20 cellular contexts compared by ENCODE assay signal in genomic region chr15:57122080-57122845, GRCh38.
DNase-seq lines count a peak whose midpoint lies in the region; ATAC-seq and TF ChIP-seq lines count a peak whose summit lies in the region.
"Had no signal": no experiment of that assay in that cellular context is flagged by ENCODE, and none has a peak within 500 bp of the region (broad histone marks: within the 10 kb centered on the region; RNA-seq: fewer than 3 reads in every experiment).

No MANE protein-coding gene starts in this region.

- ATAC-seq in HG03095 (IDR thresholded peaks at IDR 0.05; ENCODE audit: unreplicated experiment): no peak
- ATAC-seq: activated CD8-positive, alpha-beta memory T cell treated with anti-CD3 and anti-CD28 coated beads, Interleukin-2, amount 10 ng/mL, durations not matched to agents 7 days and 5 days had no signal

- no peak overlapping the region for H3K14ac ChIP-seq in H9 (ENCODE audit: insufficient read depth, low read length)

- H3K4ac ChIP-seq in H9 (ENCODE audit: low read depth, low read length): no peak overlapping the region

- TF ChIP-seq CTCF in H9 (conservative IDR thresholded peaks at IDR 0.05) (no peak), fibroblast of villous mesenchyme (IDR thresholded peaks at IDR 0.05; ENCODE audit: insufficient read depth, low read depth, low read length) (no peak)

- H3K27me3 ChIP-seq in H9 (ENCODE audit: insufficient read depth, low read length): no peaks in the 10 kb centered on the region
- no peaks in the 10 kb centered on the region for H3K27me3 ChIP-seq in adipocyte (replicated peaks; ENCODE audit: control insufficient read depth, insufficient read depth, low read length)
- H3K27me3 ChIP-seq in skeletal muscle satellite cell (ENCODE audit: control insufficient read depth, insufficient read depth, low read length): no peaks in the 10 kb centered on the region
- H3K27me3 ChIP-seq: BLaER1, esophagus muscularis mucosa, MG63 had no signal

- no peak overlapping the region for H2BK12ac ChIP-seq in H9 (ENCODE audit: insufficient read length, low read depth, low read length)

- H2BK120ac ChIP-seq in H9 (ENCODE audit: low read depth, low read length, poor library complexity, severe bottlenecking): no peak overlapping the region

- no peaks in the 10 kb centered on the region for H3K36me3 ChIP-seq in adipocyte (ENCODE audit: control insufficient read depth, insufficient read depth, low read length, severe bottlenecking)
- no peaks in the 10 kb centered on the region for H3K36me3 ChIP-seq in skeletal muscle satellite cell (ENCODE audit: insufficient read depth, low read length)

- no peak overlapping the region for H2BK15ac ChIP-seq in H9 (ENCODE audit: low read depth, low read length)

- H3K36me3 Mint-ChIP-seq in H9 (ENCODE audit: insufficient read depth in 1 of 3, low read depth in 3 of 3): peaks cover 0 to 5% (median 0%) of the 10 kb centered on the region in 3 experiments; a peak in 2 of 7 replicates

- no peak overlapping the region for H3K56ac ChIP-seq in H9 (ENCODE audit: insufficient read length, low read depth, low read length)

- no CpG with 5 or more reads among the region's 2 CpGs for WGBS in H9 (ENCODE audit: extremely low coverage, insufficient read length, low lambda C conversion rate)

- peaks cover 3% of the 10 kb centered on the region for H3K79me1 ChIP-seq in H9 (ENCODE audit: insufficient read depth, low read depth, low read length, poor library complexity, severe bottlenecking)

- no peak overlapping the region for H3K4me3 ChIP-seq in adipocyte (ENCODE audit: low read length)
- H3K4me3 ChIP-seq in fibroblast of villous mesenchyme (ENCODE audit: low read depth, low read length): no peak overlapping the region
- H3K4me3 ChIP-seq in skeletal muscle satellite cell (ENCODE audit: low read length): no peak overlapping the region
- H3K4me3 ChIP-seq: BLaER1, esophagus muscularis mucosa, lung, MG63 had no signal

- H3K4me1 ChIP-seq in H9 (ENCODE audit: insufficient read depth, low read length): peaks cover 3% of the 10 kb centered on the region
- peaks cover 10% of the 10 kb centered on the region for H3K4me1 ChIP-seq in adipocyte (ENCODE audit: control insufficient read depth, insufficient read depth, low read length)
- peaks cover 21% of the 10 kb centered on the region for H3K4me1 ChIP-seq in skeletal muscle satellite cell (ENCODE audit: control insufficient read depth, insufficient read depth, low read length)

- H2AFZ ChIP-seq in H9 (ENCODE audit: low read length): no peak overlapping the region

- H3K9me3 ChIP-seq in H9 (ENCODE audit: control insufficient read depth, low read depth, low read length): no peaks in the 10 kb centered on the region
- no peaks in the 10 kb centered on the region for H3K9me3 ChIP-seq in adipocyte (ENCODE audit: control insufficient read depth, low read length)
- no peaks in the 10 kb centered on the region for H3K9me3 ChIP-seq in skeletal muscle satellite cell (replicated peaks; ENCODE audit: low read length)
- H3K9me3 ChIP-seq: esophagus muscularis mucosa, MG63 had no signal

- H4K91ac ChIP-seq in H9 (ENCODE audit: insufficient read length, low read depth, low read length): no peak overlapping the region

- H3T11ph ChIP-seq in H9 (ENCODE audit: low read length): no peak overlapping the region

- H4K20me1 ChIP-seq in H9 (ENCODE audit: control insufficient read depth, insufficient read depth, insufficient read length): no peaks in the 10 kb centered on the region
- H4K20me1 ChIP-seq: BLaER1 had no signal

- no peak overlapping the region for H3K18ac ChIP-seq in H9 (ENCODE audit: insufficient read length, low read depth, low read length)

- H2AK5ac ChIP-seq in H9 (ENCODE audit: insufficient read length, low read length): no peak overlapping the region

- H2BK20ac ChIP-seq in H9 (ENCODE audit: low read depth, low read length, poor library complexity, severe bottlenecking): no peak overlapping the region

- no peak overlapping the region for H2BK5ac ChIP-seq in H9 (ENCODE audit: insufficient read length, low read length)

- H4K8ac ChIP-seq in H9 (replicated peaks; ENCODE audit: insufficient read length, low read depth, low read length): no peak overlapping the region

- H3K23ac ChIP-seq in H9 (ENCODE audit: insufficient read length, low read depth, low read length): no peak overlapping the region

- H3K4me2 ChIP-seq in H9 (ENCODE audit: insufficient read depth, insufficient read length, low read length) (no peak overlapping the region), skeletal muscle satellite cell (ENCODE audit: low read length) (peak overlapping the region; percentile 14)
- H3K4me2 ChIP-seq: BLaER1 had no signal

- no peak overlapping the region for H3K27ac ChIP-seq in H9 (ENCODE audit: insufficient read length, low read depth, low read length)
- H3K27ac ChIP-seq: BLaER1, esophagus muscularis mucosa had no signal

- H3K4me1 Mint-ChIP-seq in H9: peaks cover 35 to 41% of the 10 kb centered on the region in 2 experiments

- H3K27ac Mint-ChIP-seq in H9: peak overlapping the region; percentile 24 to 84 (median 27); a peak in 5 of 7 replicates
- H3K27ac Mint-ChIP-seq: activated CD8-positive, alpha-beta memory T cell treated with anti-CD3 and anti-CD28 coated beads, Interleukin-2, amount 10 ng/mL, durations not matched to agents 7 days and 5 days had no signal

- H3K23me2 ChIP-seq in H9 (ENCODE audit: insufficient read length, low read depth, low read length, poor library complexity, severe bottlenecking): no peaks in the 10 kb centered on the region

- DNase-seq in H9 (no peak), adipocyte (ENCODE audit: low read depth) (peak; percentile 40), fibroblast of villous mesenchyme (ENCODE audit: low read depth) (peak; percentile 22), NCI-H526 (lab: John Stamatoyannopoulos, UW) (no peak)
- no peak for DNase-seq in effector CD4-positive, alpha-beta T cell
- DNase-seq: activated CD8-positive, alpha-beta memory T cell treated with anti-CD3 and anti-CD28 coated beads, Interleukin-2, amount 10 ng/mL, durations not matched to agents 7 days and 5 days; amniotic stem cell; glutamatergic neuron; MG63; NCI-H1694 treated with DMSO at 0.1 percent for 48 hours; NCI-H446 treated with DMSO at 0.1 percent for 48 hours; SHP77; stimulated activated naive CD4-positive, alpha-beta T cell treated with Interleukin-2 at 50 U/mL for 16 hours; T1000; trophoblast cell had no signal

- no peaks in the 10 kb centered on the region for H3K9me3 Mint-ChIP-seq in H9

- H3K4me3 Mint-ChIP-seq in H9: no peak overlapping the region
- H3K4me3 Mint-ChIP-seq: activated CD8-positive, alpha-beta memory T cell treated with anti-CD3 and anti-CD28 coated beads, Interleukin-2, amount 10 ng/mL, durations not matched to agents 7 days and 5 days had no signal

- no peaks in the 10 kb centered on the region for H3K27me3 Mint-ChIP-seq in H9 (ENCODE audit: low read depth)
- H3K27me3 Mint-ChIP-seq: activated CD8-positive, alpha-beta memory T cell treated with anti-CD3 and anti-CD28 coated beads, Interleukin-2, amount 10 ng/mL, durations not matched to agents 7 days and 5 days had no signal

- H3K79me2 ChIP-seq in H9 (ENCODE audit: insufficient read depth, low read length): peaks cover 2% of the 10 kb centered on the region; the same call in 1 of the 2 replicates

- H4K5ac ChIP-seq in H9 (ENCODE audit: insufficient read length, low read depth, low read length): no peak overlapping the region

- H3K9ac ChIP-seq in H9 (ENCODE audit: extremely low read depth, insufficient read length, low read length) (no peak overlapping the region), adipocyte (ENCODE audit: low read length) (no peak overlapping the region), skeletal muscle satellite cell (ENCODE audit: low read depth, low read length) (no peak overlapping the region)
- H3K9ac ChIP-seq: BLaER1 had no signal

Comparison
In these comparisons a context has a peak if more than half of its experiments do, and no peak if none do; other contexts are left out.
1. DNase-seq: peak in adipocyte (single experiment) and fibroblast of villous mesenchyme (single experiment); none in H9 (single experiment), effector CD4-positive, alpha-beta T cell (single experiment) and NCI-H526 (0 of 2).